ENCODE assay signal across 34 cellular contexts in genomic region chr6:34537922-34538550, GRCh38. TPM values are rescaled to one million over a fixed set of nuclear protein-coding genes. Genes with fewer than 3 reads are reported as not detected.
"Had no signal": no experiment of that assay in that cellular context is flagged by ENCODE, and none has a peak within 500 bp of the region (broad histone marks: within the 10 kb centered on the region; RNA-seq: fewer than 3 reads in every experiment).

No MANE protein-coding gene starts in this region.

- H3K36me3 Mint-ChIP-seq: memory B cell; mesothelial cell of epicardium; naive B cell; natural killer cell treated with Interleukin-12 subunit alpha and Interleukin-12 subunit beta and Interleukin-15 and Interleukin-18, amount 100 ng/mL, for 72 hours; stimulated activated effector memory CD8-positive, alpha-beta T cell treated with anti-CD3 and anti-CD28 coated beads, Interleukin-12 subunit alpha, Interleukin-12 subunit beta, amount 100 ng/mL, for 72 hours had no signal

- H3K9me3 ChIP-seq: esophagus squamous epithelium, heart right ventricle, lower lobe of right lung, mucosa of descending colon, psoas muscle, sigmoid colon, stomach, thyroid gland had no signal

- H3K4me3 Mint-ChIP-seq: memory B cell; mesothelial cell of epicardium; natural killer cell treated with Interleukin-12 subunit alpha and Interleukin-12 subunit beta and Interleukin-15 and Interleukin-18, amount 100 ng/mL, for 72 hours; neural crest cell; stimulated activated effector memory CD8-positive, alpha-beta T cell treated with anti-CD3 and anti-CD28 coated beads, Interleukin-12 subunit alpha, Interleukin-12 subunit beta, amount 100 ng/mL, for 72 hours had no signal

- H3K27ac ChIP-seq: coronary artery, esophagus squamous epithelium, heart right ventricle, lower lobe of right lung, psoas muscle, sigmoid colon, stomach, thyroid gland had no signal

- H3K27ac Mint-ChIP-seq: memory B cell; natural killer cell treated with Interleukin-12 subunit alpha and Interleukin-12 subunit beta and Interleukin-15 and Interleukin-18, amount 100 ng/mL, for 72 hours; stimulated activated effector memory CD8-positive, alpha-beta T cell treated with anti-CD3 and anti-CD28 coated beads, Interleukin-12 subunit alpha, Interleukin-12 subunit beta, amount 100 ng/mL, for 72 hours had no signal

- H3K4me1 ChIP-seq: heart right ventricle, lower lobe of right lung, psoas muscle, sigmoid colon had no signal

- H3K36me3 ChIP-seq: esophagus squamous epithelium, heart right ventricle, lower lobe of right lung, sigmoid colon, stomach, thyroid gland had no signal

- H3K27me3 Mint-ChIP-seq: memory B cell; naive B cell; natural killer cell treated with Interleukin-12 subunit alpha and Interleukin-12 subunit beta and Interleukin-15 and Interleukin-18, amount 100 ng/mL, for 72 hours had no signal

- ATAC-seq: heart right ventricle; left ventricle myocardium superior; lower lobe of right lung; mucosa of descending colon; natural killer cell treated with Interleukin-12 subunit alpha and Interleukin-12 subunit beta and Interleukin-15 and Interleukin-18, amount 100 ng/mL, for 72 hours; psoas muscle; right cardiac atrium; stimulated activated effector memory CD8-positive, alpha-beta T cell treated with anti-CD3 and anti-CD28 coated beads, Interleukin-12 subunit alpha, Interleukin-12 subunit beta, amount 100 ng/mL, for 72 hours had no signal

- DNase-seq: dermis blood vessel endothelial cell; effector memory CD4-positive, alpha-beta T cell; esophagus squamous epithelium; foreskin melanocyte; glutamatergic neuron; heart right ventricle; hippocampal formation; kidney glomerular epithelial cell; left ventricle myocardium superior; lower lobe of right lung; naive B cell; nucleus accumbens; psoas muscle; right cardiac atrium; sigmoid colon; stimulated activated CD4-positive, alpha-beta T cell treated with anti-CD3 and anti-CD28 coated beads, Interleukin-2, amount 100 ng/mL, for 24 hours; stimulated activated CD4-positive, alpha-beta T cell treated with anti-CD3 and anti-CD28 coated beads, Interleukin-4, amount 100 ng/mL, for 24 hours; stimulated activated naive CD4-positive, alpha-beta T cell treated with Interleukin-2 at 50 U/mL for 16 hours; stomach; thyroid gland; trophoblast cell had no signal

- H3K4me1 Mint-ChIP-seq: memory B cell; naive B cell; neural crest cell; stimulated activated effector memory CD8-positive, alpha-beta T cell treated with anti-CD3 and anti-CD28 coated beads, Interleukin-12 subunit alpha, Interleukin-12 subunit beta, amount 100 ng/mL, for 72 hours had no signal

- H3K9me3 Mint-ChIP-seq: memory B cell; mesothelial cell of epicardium; naive B cell; natural killer cell treated with Interleukin-12 subunit alpha and Interleukin-12 subunit beta and Interleukin-15 and Interleukin-18, amount 100 ng/mL, for 72 hours; neural crest cell; stimulated activated effector memory CD8-positive, alpha-beta T cell treated with anti-CD3 and anti-CD28 coated beads, Interleukin-12 subunit alpha, Interleukin-12 subunit beta, amount 100 ng/mL, for 72 hours had no signal

- H3K4me3 ChIP-seq: coronary artery, esophagus squamous epithelium, heart right ventricle, lower lobe of right lung, mucosa of descending colon, psoas muscle, sigmoid colon, stomach, thyroid gland had no signal

- H3K27me3 ChIP-seq: esophagus squamous epithelium, heart right ventricle, sigmoid colon, stomach, thyroid gland had no signal

RNA-seq across cellular contexts. Expression of gene SPDEF, which starts 18.1 kb away (rescaled TPM):
- total RNA-seq: endothelial cell of umbilical vein; epithelial cell of proximal tubule; left ventricle myocardium superior; natural killer cell treated with Interleukin-12 subunit alpha and Interleukin-12 subunit beta and Interleukin-15 and Interleukin-18, amount 100 ng/mL, for 72 hours; osteocyte; renal cortical epithelial cell; skeletal muscle tissue; temporal lobe; thyroid gland had no signal
- polyA plus RNA-seq: endothelial cell of umbilical vein had no signal
